ENCODE assay signal across 19 cellular contexts in the genomic region with DNA sequence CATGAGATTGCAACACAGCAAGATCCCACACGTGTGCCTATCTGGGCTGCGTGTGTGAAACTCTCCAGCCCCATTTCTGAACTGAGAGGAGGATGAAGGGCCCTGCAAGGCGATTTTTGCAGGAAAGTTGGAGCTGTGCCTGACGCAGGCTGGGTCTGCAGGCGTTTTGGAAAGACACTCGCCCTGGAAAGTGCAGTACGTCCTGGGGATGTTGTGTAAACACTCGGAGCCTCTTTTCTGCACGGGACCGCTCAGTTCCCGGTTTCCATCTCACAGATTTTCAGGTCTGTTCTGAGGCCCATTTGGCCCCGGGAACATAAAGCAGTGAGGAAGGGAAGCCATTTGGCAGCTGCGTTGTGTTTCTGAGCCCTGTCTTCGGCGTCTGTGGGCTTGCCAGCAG.
DNase-seq lines count a peak whose midpoint lies in the region; ATAC-seq and TF ChIP-seq lines count a peak whose summit lies in the region.
"Had no signal": no experiment of that assay in that cellular context is flagged by ENCODE, and none has a peak within 500 bp of the region (broad histone marks: within the 10 kb centered on the region; RNA-seq: fewer than 3 reads in every experiment).

No MANE protein-coding gene starts in this region.

- no peak for TF ChIP-seq CTCF in gastroesophageal sphincter (IDR thresholded peaks at IDR 0.05)
- no peak for TF ChIP-seq CTCF in osteocyte (IDR thresholded peaks at IDR 0.05)
- no peak for TF ChIP-seq CTCF in uterus (IDR thresholded peaks at IDR 0.05)
- TF ChIP-seq CTCF in GM10248 (IDR thresholded peaks at IDR 0.05; ENCODE audit: control extremely low read depth, extremely low read depth, low read depth, missing control alignments) = no peak

- H3K4me3 Mint-ChIP-seq in osteocyte (ENCODE audit: unreplicated experiment) = no peak overlapping the region
- H3K4me3 Mint-ChIP-seq: B cell; CD8-positive, alpha-beta T cell; HFFc6 had no signal

- ATAC-seq in Right ventricle myocardium superior (ENCODE audit: poor library complexity) (peak; percentile 12), left cardiac atrium (no peak), gastroesophageal sphincter (peak; percentile 41), GM18873 (IDR thresholded peaks at IDR 0.05; ENCODE audit: low FRiP score, unreplicated experiment) (no peak)
- ATAC-seq: CD8-positive, alpha-beta T cell; HCT116 had no signal

- TF ChIP-seq POLR2A in gastroesophageal sphincter (IDR thresholded peaks at IDR 0.05) = no peak
- no peak for TF ChIP-seq POLR2A in uterus (IDR thresholded peaks at IDR 0.05)

- H3K4me1 Mint-ChIP-seq in osteocyte (ENCODE audit: unreplicated experiment) = no peaks in the 10 kb centered on the region
- H3K4me1 Mint-ChIP-seq: B cell had no signal

- H3K36me3 Mint-ChIP-seq in osteocyte (ENCODE audit: unreplicated experiment) = no peaks in the 10 kb centered on the region
- H3K36me3 Mint-ChIP-seq: CD8-positive, alpha-beta T cell had no signal

- no peaks in the 10 kb centered on the region for H3K36me3 ChIP-seq in gastroesophageal sphincter
- no peaks in the 10 kb centered on the region for H3K36me3 ChIP-seq in uterus
- H3K36me3 ChIP-seq: BLaER1 treated with 17β-estradiol and CSF1 and Interleukin-3, amounts not matched to agents 10 nM and 100 nM had no signal

- no peaks in the 10 kb centered on the region for H3K9me3 ChIP-seq in gastroesophageal sphincter
- no peaks in the 10 kb centered on the region for H3K9me3 ChIP-seq in uterus
- H3K9me3 ChIP-seq: BLaER1 treated with 17β-estradiol and CSF1 and Interleukin-3, amounts not matched to agents 10 nM and 100 nM had no signal

- peaks cover 39% of the 10 kb centered on the region for H3K9me3 Mint-ChIP-seq in osteocyte (ENCODE audit: unreplicated experiment)

- H3K27me3 ChIP-seq in gastroesophageal sphincter = peaks cover 8% of the 10 kb centered on the region
- no peaks in the 10 kb centered on the region for H3K27me3 ChIP-seq in uterus
- H3K27me3 ChIP-seq: BLaER1 treated with 17β-estradiol and CSF1 and Interleukin-3, amounts not matched to agents 10 nM and 100 nM had no signal

- H3K27me3 Mint-ChIP-seq in osteocyte (ENCODE audit: unreplicated experiment) = no peaks in the 10 kb centered on the region

- intact Hi-C loops in Right ventricle myocardium superior (cut with DNase I) (no loop called here), left cardiac atrium (cut with DNase I) (no loop called here), uterus (cut with DNase I; ENCODE audit: low total_unique reads) (no loop called here)

- H3K27ac Mint-ChIP-seq in osteocyte (ENCODE audit: unreplicated experiment) = no peak overlapping the region
- H3K27ac Mint-ChIP-seq: B cell; CD8-positive, alpha-beta T cell; HFFc6 had no signal

- CTCF ChIA-PET in GM10248 (lab: Yijun Ruan, JAX) = interaction anchor here (0.8 to 2.0 kb wide), 2 partner anchors 13 kb away, joined by 3 to 4 read pairs; no protein-coding TSS in a partner anchor

- no peak for TF ChIP-seq EP300 in gastroesophageal sphincter (IDR thresholded peaks at IDR 0.05)

- 37 to 44% methylated on average over 5 to 7 of the region's 15 CpGs for WGBS in gastroesophageal sphincter (ENCODE audit: low coverage in 1 of 2), 2 donors

- H3K4me3 ChIP-seq in gastroesophageal sphincter (no peak overlapping the region), uterus (no peak overlapping the region)
- H3K4me3 ChIP-seq: BLaER1 treated with 17β-estradiol and CSF1 and Interleukin-3, amounts not matched to agents 10 nM and 100 nM had no signal

- peak overlapping the region in 3 of 4 donors; percentile 33 to 54 (median 44) for H3K27ac ChIP-seq in gastroesophageal sphincter
- no peak overlapping the region for H3K27ac ChIP-seq in uterus
- H3K27ac ChIP-seq: BLaER1 treated with 17β-estradiol and CSF1 and Interleukin-3, amounts not matched to agents 10 nM and 100 nM; HL-60 had no signal

- peaks cover 0 to 15% (median 0%) of the 10 kb centered on the region in 3 donors for H3K4me1 ChIP-seq in gastroesophageal sphincter
- H3K4me1 ChIP-seq in uterus = no peaks in the 10 kb centered on the region
- H3K4me1 ChIP-seq: BLaER1 treated with 17β-estradiol and CSF1 and Interleukin-3, amounts not matched to agents 10 nM and 100 nM had no signal

- no peak for DNase-seq in Right ventricle myocardium superior
- DNase-seq in left cardiac atrium = no peak
- peak; percentile 62 for DNase-seq in osteocyte (ENCODE audit: extremely low spot score, unreplicated experiment)
- DNase-seq in uterus = peak; percentile 37 to 66
- no peak for DNase-seq in AML-193 (lab: John Stamatoyannopoulos, UW)
- DNase-seq in GM10248 (ENCODE audit: extremely low spot score) = no peak
- DNase-seq: 8988T; Calu3; CD8-positive, alpha-beta T cell; DMS79 treated with DMSO at 0.1 percent for 48 hours; GOT3; H7; HFFc6 had no signal

- POLR2A ChIA-PET in GM10248 (lab: Yijun Ruan, JAX) = no interaction called here

Comparison
In these comparisons a context has a peak if more than half of its experiments do, and no peak if none do; other contexts are left out.
1. ATAC-seq: peak in Right ventricle myocardium superior (single experiment) and gastroesophageal sphincter (single experiment); none in left cardiac atrium (0 of 2) and GM18873 (single experiment).
2. DNase-seq: peak in osteocyte (single experiment) and uterus (2 of 2); none in Right ventricle myocardium superior (single experiment), left cardiac atrium (single experiment), AML-193 (0 of 2) and GM10248 (single experiment).
3. H3K27ac ChIP-seq: peak in gastroesophageal sphincter (3 of 4); none in uterus (0 of 2).